26 cellular contexts compared by ENCODE assay signal in the genomic region with DNA sequence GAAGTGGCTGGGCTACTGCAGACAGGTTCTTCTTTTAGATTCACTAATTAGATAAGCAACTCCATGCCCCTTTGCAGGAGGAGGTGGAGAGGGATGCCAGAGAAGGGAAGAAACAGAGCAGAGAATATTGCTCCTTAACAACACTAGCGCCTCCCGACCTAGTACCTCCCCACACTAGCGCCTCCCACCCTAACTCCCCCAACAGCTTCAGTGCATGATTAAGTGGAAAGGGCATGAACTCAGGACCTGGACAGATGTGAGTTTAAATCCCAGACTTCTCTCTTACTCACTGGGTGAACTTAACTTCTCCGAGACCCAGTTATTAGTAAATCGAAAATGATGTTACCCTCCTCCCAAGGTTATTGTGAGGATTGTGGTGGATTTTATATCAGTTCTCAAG. TPM values are rescaled to one million over a fixed set of nuclear protein-coding genes. Genes with fewer than 3 reads are reported as not detected.
A peak's percentile ranks its signal among the peaks of the same experiment; 100 is the strongest.
DNase-seq lines count a peak whose midpoint lies in the region; ATAC-seq and TF ChIP-seq lines count a peak whose summit lies in the region.
"Had no signal": no experiment of that assay in that cellular context is flagged by ENCODE, and none has a peak within 500 bp of the region (broad histone marks: within the 10 kb centered on the region; RNA-seq: fewer than 3 reads in every experiment).

No MANE protein-coding gene starts in this region.

- H2BK120ac ChIP-seq in mesenchymal stem cell (ENCODE audit: low read depth, low read length): no peak overlapping the region

- no peak overlapping the region for H3K9ac ChIP-seq in GM23248
- no peak overlapping the region for H3K9ac ChIP-seq in adipocyte (ENCODE audit: low read length)
- H3K9ac ChIP-seq in mesenchymal stem cell (ENCODE audit: low read length): peak overlapping the region; percentile 0
- H3K9ac ChIP-seq: BLaER1 had no signal

- H3K79me1 ChIP-seq in mesenchymal stem cell (replicated peaks; ENCODE audit: low read length, poor library complexity, severe bottlenecking): no peaks in the 10 kb centered on the region

- no peak overlapping the region for H2AK5ac ChIP-seq in mesenchymal stem cell (ENCODE audit: low read length, severe bottlenecking)

- H3K4me1 ChIP-seq in GM23248 (ENCODE audit: insufficient read depth) (no peaks in the 10 kb centered on the region), adipocyte (ENCODE audit: control insufficient read depth, insufficient read depth, low read length) (peaks cover 18% of the 10 kb centered on the region), mesenchymal stem cell (ENCODE audit: control insufficient read depth, insufficient read depth, low read depth, low read length) (no peaks in the 10 kb centered on the region), testis (peaks cover 16% of the 10 kb centered on the region), transverse colon (no peaks in the 10 kb centered on the region)
- H3K4me1 ChIP-seq: A549, BLaER1 had no signal

- no peaks in the 10 kb centered on the region for H3K36me3 ChIP-seq in GM23248 (ENCODE audit: low read depth)
- H3K36me3 ChIP-seq in adipocyte (ENCODE audit: control insufficient read depth, insufficient read depth, low read length, severe bottlenecking): no peaks in the 10 kb centered on the region
- no peaks in the 10 kb centered on the region for H3K36me3 ChIP-seq in mesenchymal stem cell (ENCODE audit: control insufficient read depth in 1 of 2, insufficient read depth in 2 of 2, low read depth in 1 of 2, low read length in 2 of 2)
- H3K36me3 ChIP-seq in testis (ENCODE audit: low read depth, missing control alignments): no peaks in the 10 kb centered on the region
- H3K36me3 ChIP-seq in transverse colon: no peaks in the 10 kb centered on the region
- H3K36me3 ChIP-seq: BLaER1 had no signal

- TF ChIP-seq POLR2A in testis (IDR thresholded peaks at IDR 0.05) (no peak), transverse colon (IDR thresholded peaks at IDR 0.05) (no peak)

- H2BK15ac ChIP-seq in mesenchymal stem cell (ENCODE audit: low read depth, poor library complexity, severe bottlenecking): no peak overlapping the region

- WGBS in GM23248 (ENCODE audit: low coverage in 1 of 2, low lambda C conversion rate in 2 of 2, missing lambda C conversion rate in 2 of 2), 2 experiments: 44 to 55% methylated on average over 5 of the region's 5 CpGs
- WGBS in mesenchymal stem cell: 95% methylated on average over 5 of the region's 5 CpGs
- 44 to 45% methylated on average over 5 of the region's 5 CpGs for WGBS in testis, 2 donors
- WGBS in transverse colon (ENCODE audit: low coverage in 1 of 2), 2 donors: 91% methylated on average over 5 of the region's 5 CpGs; no CpG with 5 or more reads in 1 of the 2 donors

- no peak overlapping the region for H2BK5ac ChIP-seq in mesenchymal stem cell (ENCODE audit: low read depth, low read length, poor library complexity, severe bottlenecking)

- no peak for TF ChIP-seq EP300 in transverse colon (IDR thresholded peaks at IDR 0.05; ENCODE audit: low read depth)

- intact Hi-C loops in testis (cut with DNase I; ENCODE audit: low total_unique reads) (no loop called here), transverse colon (cut with DNase I; ENCODE audit: low total_unique reads) (no loop called here)

- H2AFZ ChIP-seq in GM23248: peak overlapping the region; percentile 37
- H2AFZ ChIP-seq in mesenchymal stem cell (ENCODE audit: low read depth, low read length): no peak overlapping the region

- no peak for ATAC-seq in GM19455 (IDR thresholded peaks at IDR 0.05; ENCODE audit: unreplicated experiment)
- ATAC-seq: A549, GM12878, HCT116, HepG2 had no signal

- TF ChIP-seq CTCF in testis (IDR thresholded peaks at IDR 0.05) (no peak), transverse colon (IDR thresholded peaks at IDR 0.05) (no peak)

- no peaks in the 10 kb centered on the region for H3K27me3 ChIP-seq in GM23248 (replicated peaks; ENCODE audit: insufficient read depth)
- no peaks in the 10 kb centered on the region for H3K27me3 ChIP-seq in adipocyte (replicated peaks; ENCODE audit: control insufficient read depth, insufficient read depth, low read length)
- no peaks in the 10 kb centered on the region for H3K27me3 ChIP-seq in mesenchymal stem cell (ENCODE audit: control insufficient read depth in 1 of 2, insufficient read depth in 1 of 2, low read length in 2 of 2)
- H3K27me3 ChIP-seq in testis: no peaks in the 10 kb centered on the region
- no peaks in the 10 kb centered on the region for H3K27me3 ChIP-seq in transverse colon
- H3K27me3 ChIP-seq: BLaER1 had no signal

- in situ Hi-C loops in GM23248 (cut with MboI): no loop called here
- in situ Hi-C loops in transverse colon (cut with MboI; ENCODE audit: low pct_ligation_motif_present in 1 of 4, low pct_unique_long_range_greater_than_20kb in 1 of 4, low sequenced_read_pairs in 3 of 4): no loop called here

- H4K20me1 ChIP-seq in GM23248 (ENCODE audit: insufficient read depth): no peaks in the 10 kb centered on the region; the same call in 1 of the 2 replicates
- H4K20me1 ChIP-seq: BLaER1 had no signal

- no peak overlapping the region for H3K18ac ChIP-seq in mesenchymal stem cell (ENCODE audit: low read depth in 1 of 2, low read length in 2 of 2)

- H3K27ac ChIP-seq in GM23248 (no peak overlapping the region), mesenchymal stem cell (ENCODE audit: low read length, poor library complexity, severe bottlenecking) (no peak overlapping the region), testis (no peak overlapping the region), transverse colon (no peak overlapping the region)
- H3K27ac ChIP-seq: A549, BLaER1, HL-60, RWPE1 had no signal

- H3K4me2 ChIP-seq in GM23248 (ENCODE audit: unreplicated experiment) (peak overlapping the region; percentile 57), mesenchymal stem cell (ENCODE audit: low read length, poor library complexity, severe bottlenecking) (no peak overlapping the region)
- H3K4me2 ChIP-seq: A549, BLaER1 had no signal

- H2BK12ac ChIP-seq in mesenchymal stem cell (ENCODE audit: low read length in 2 of 2): no peak overlapping the region

- H3K14ac ChIP-seq in mesenchymal stem cell (ENCODE audit: low read length in 2 of 2): no peak overlapping the region

- no peak overlapping the region for H3K23ac ChIP-seq in mesenchymal stem cell (ENCODE audit: low read length in 2 of 2)

- H3K4ac ChIP-seq in mesenchymal stem cell (ENCODE audit: low read depth in 1 of 2, low read length in 2 of 2): no peak overlapping the region

- no peaks in the 10 kb centered on the region for H3K9me2 ChIP-seq in GM23248 (ENCODE audit: insufficient read depth)

- H3K9me3 ChIP-seq in GM23248 (ENCODE audit: low read depth) (no peaks in the 10 kb centered on the region), adipocyte (ENCODE audit: control insufficient read depth, low read length) (no peaks in the 10 kb centered on the region), mesenchymal stem cell (ENCODE audit: control insufficient read depth, low read length) (no peaks in the 10 kb centered on the region), testis (no peaks in the 10 kb centered on the region), transverse colon (no peaks in the 10 kb centered on the region)
- H3K9me3 ChIP-seq: A549 had no signal

- DNase-seq in GM23248 (no peak), adipocyte (ENCODE audit: low read depth) (no peak), mesenchymal stem cell (no peak), testis (peak; percentile 37), SKM-1 (lab: John Stamatoyannopoulos, UW; ENCODE audit: unreplicated experiment) (no peak), transverse colon (no peak)
- DNase-seq: CD4-positive, alpha-beta memory T cell; DND-41; GOT3; KBM-7; NCI-H1092 treated with DMSO at 0.1 percent for 48 hours; NCI-H1436 treated with DMSO at 0.1 percent for 48 hours; NCI-H2029; NCI-H2227 treated with DMSO at 0.1 percent for 48 hours; NCI-H510A; NK-92 treated with Interleukin-12 subunit alpha and Interleukin-12 subunit beta, amount 100 ng/mL, for 24 hours; SIG-M5 had no signal

- no peaks in the 10 kb centered on the region for H3K79me2 ChIP-seq in GM23248 (ENCODE audit: insufficient read depth)

- no peak overlapping the region for H4K91ac ChIP-seq in mesenchymal stem cell (ENCODE audit: low read length)

- H3K4me3 ChIP-seq in GM23248 (peak overlapping the region; percentile 35; the same call in 1 of the 2 replicates), adipocyte (ENCODE audit: low read length) (peak overlapping the region; percentile 19), mesenchymal stem cell (ENCODE audit: insufficient read depth in 1 of 2, low read depth in 1 of 2, low read length in 2 of 2) (peak overlapping the region in 1 of 2 experiments; percentile 29), testis (no peak overlapping the region), transverse colon (no peak overlapping the region)
- H3K4me3 ChIP-seq: A549, BLaER1, GM12878 had no signal

- H4K8ac ChIP-seq in mesenchymal stem cell (ENCODE audit: low read length): no peak overlapping the region

- no peaks in the 10 kb centered on the region for H3F3A ChIP-seq in GM23248 (ENCODE audit: insufficient read depth)

RNA-seq across cellular contexts. Expression of gene STX11, which starts 25.7 kb away (rescaled TPM):
- total RNA-seq in GM23248 (2014; rRNA removed; shearing (Covaris generic)): 1.1 and 2.8 TPM in 2 replicates
- polyA plus RNA-seq in GM23248 (2016; fragmentation: Nextera tagmentation; extraction: Ambion mirVana) (1.9 and 2.2 TPM in 2 replicates), testis (ENCODE audit: insufficient read depth, low read depth, low replicate concordance) (4.6 TPM)
- 0.47 TPM for polyA plus RNA-seq in mesenchymal stem cell (2013, experiment 1 of 2)
- polyA plus RNA-seq in mesenchymal stem cell (2013, experiment 2 of 2): 0.60 TPM
- total RNA-seq in testis (1 to 10 TPM; 6.1 to 9.5 TPM), transverse colon (1 to 10 TPM in 3 of 4 donors, not detected in 1; 1.8 to 3.0 (median 2.3) TPM)
- total RNA-seq: HepG2, HT-29 had no signal

Comparison
In these comparisons a context has a peak if more than half of its experiments do, and no peak if none do; other contexts are left out.
1. H3K4me3 ChIP-seq: peak in GM23248 (single experiment) and adipocyte (single experiment); none in testis (0 of 2) and transverse colon (0 of 4).